ENCODE assay signal across 8 cellular contexts in the genomic region with DNA sequence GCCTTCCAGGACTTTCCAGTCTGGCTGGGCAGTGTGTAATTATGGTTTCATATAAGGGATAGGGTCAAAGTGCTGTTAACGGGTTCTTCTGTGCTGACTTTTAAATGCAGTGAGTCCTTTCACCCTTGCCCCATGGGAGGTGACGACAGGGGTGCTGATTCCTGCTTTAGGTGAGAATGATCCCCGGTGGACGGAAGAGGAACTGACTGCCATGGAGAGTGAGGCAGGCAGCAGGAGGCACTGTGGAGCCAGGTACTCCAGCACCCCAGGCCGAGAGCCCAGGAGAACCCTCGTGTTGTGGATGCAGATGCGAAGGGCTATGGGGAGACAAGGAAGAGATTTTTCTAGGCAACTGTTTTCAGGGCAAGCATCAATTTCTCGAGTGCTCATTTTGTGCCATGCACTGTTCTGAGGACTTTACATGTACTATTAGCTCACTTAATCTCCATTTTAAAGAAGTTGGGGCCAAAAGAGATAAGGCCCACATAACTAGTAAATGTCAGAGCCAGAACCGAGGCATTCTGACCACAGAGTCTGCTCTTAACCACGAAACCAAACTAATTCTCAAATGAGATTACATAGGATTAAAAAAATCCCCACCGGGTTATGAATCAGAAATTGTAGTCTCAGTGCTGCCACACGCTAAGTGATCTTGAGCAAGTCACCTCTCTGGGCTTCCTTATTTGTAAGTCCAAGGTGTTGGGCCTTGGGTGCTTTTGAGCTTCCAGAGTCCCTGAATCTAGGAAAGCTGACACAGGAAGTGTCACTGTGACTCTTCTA. TPM values are rescaled to one million over a fixed set of nuclear protein-coding genes. Genes with fewer than 3 reads are reported as not detected.
DNase-seq lines count a peak whose midpoint lies in the region; ATAC-seq and TF ChIP-seq lines count a peak whose summit lies in the region.

No MANE protein-coding gene starts in this region.

- H3K27ac ChIP-seq in CD4-positive, CD25-positive, alpha-beta regulatory T cell (ENCODE audit: insufficient read depth, low read length, poor library complexity, severe bottlenecking), result peak overlapping the region; percentile 42
- peak overlapping the region; percentile 69 for H3K27ac ChIP-seq in KMS-11
- H3K27ac ChIP-seq in liver (ENCODE audit: low read depth in 1 of 2, low read length in 2 of 2), result no peak overlapping the region
- peak overlapping the region in 2 of 5 donors; percentile 44 to 66 for H3K27ac ChIP-seq in stomach

- peak; percentile 73 for TF ChIP-seq CTCF in KMS-11 (conservative IDR thresholded peaks at IDR 0.05; ENCODE audit: low read depth, low read length)
- TF ChIP-seq CTCF in liver (IDR thresholded peaks at IDR 0.05; ENCODE audit: low read depth, low read length, missing input control), result peak; percentile 18
- no peak for TF ChIP-seq CTCF in stomach (IDR thresholded peaks at IDR 0.05)

- H3K27ac Mint-ChIP-seq in CD4-positive, CD25-positive, alpha-beta regulatory T cell, result peak overlapping the region in 2 of 3 donors; percentile 55 to 67

- no peaks in the 10 kb centered on the region for H3K79me2 ChIP-seq in KMS-11 (ENCODE audit: insufficient read depth, low read depth)

- peaks cover 11 to 34% (median 18%) of the 10 kb centered on the region in 4 donors for H3K4me1 Mint-ChIP-seq in CD4-positive, CD25-positive, alpha-beta regulatory T cell

- no peaks in the 10 kb centered on the region for H3K27me3 ChIP-seq in CD4-positive, CD25-positive, alpha-beta regulatory T cell (ENCODE audit: control insufficient read depth, insufficient read depth, low read length)
- H3K27me3 ChIP-seq in KMS-11 (ENCODE audit: insufficient read depth, low read depth), result no peaks in the 10 kb centered on the region
- no peaks in the 10 kb centered on the region for H3K27me3 ChIP-seq in liver (ENCODE audit: control insufficient read depth in 4 of 4, insufficient read depth in 4 of 4, low read length in 3 of 4)
- no peaks in the 10 kb centered on the region for H3K27me3 ChIP-seq in stomach

- TF ChIP-seq POLR2A in stomach (IDR thresholded peaks at IDR 0.05), result no peak

- peak overlapping the region; percentile 93 for H3K4me2 ChIP-seq in KMS-11

- H3K9me3 ChIP-seq in CD4-positive, CD25-positive, alpha-beta regulatory T cell (ENCODE audit: control insufficient read depth in 2 of 2, low read length in 2 of 2), result no peaks in the 10 kb centered on the region
- H3K9me3 ChIP-seq in liver (ENCODE audit: control insufficient read depth in 4 of 4, low read length in 3 of 4) (no peaks in the 10 kb centered on the region), stomach (no peaks in the 10 kb centered on the region)

- no peaks in the 10 kb centered on the region for H3K27me3 Mint-ChIP-seq in CD4-positive, CD25-positive, alpha-beta regulatory T cell

- no peak for ATAC-seq in CD4-positive, CD25-positive, alpha-beta regulatory T cell (ENCODE audit: low read depth in 2 of 2)
- ATAC-seq in GM21619 (IDR thresholded peaks at IDR 0.05; ENCODE audit: unreplicated experiment), result no peak

- H3K9ac ChIP-seq in KMS-11 (peak overlapping the region; percentile 13; the same call in 1 of the 2 replicates), liver (ENCODE audit: low read depth in 1 of 2, low read length in 2 of 2) (no peak overlapping the region)

- peak overlapping the region in 1 of 4 donors; percentile 5 for H3K4me3 Mint-ChIP-seq in CD4-positive, CD25-positive, alpha-beta regulatory T cell

- peaks cover 18% of the 10 kb centered on the region for H3K4me1 ChIP-seq in CD4-positive, CD25-positive, alpha-beta regulatory T cell (ENCODE audit: control insufficient read depth, insufficient read depth, low read length, poor library complexity, severe bottlenecking)
- H3K4me1 ChIP-seq in KMS-11 (ENCODE audit: low read depth, poor library complexity, severe bottlenecking) (peaks cover 70% of the 10 kb centered on the region), liver (ENCODE audit: control insufficient read depth in 4 of 4, insufficient read depth in 4 of 4, low read length in 3 of 4) (peaks cover 6 to 43% (median 40%) of the 10 kb centered on the region in 4 donors), stomach (peaks cover 4 to 55% (median 24%) of the 10 kb centered on the region in 4 donors)

- no peak overlapping the region for H3K4me3 ChIP-seq in CD4-positive, CD25-positive, alpha-beta regulatory T cell (ENCODE audit: low read depth, low read length)
- no peak overlapping the region for H3K4me3 ChIP-seq in KMS-11 (IDR thresholded peaks at IDR 0.05; ENCODE audit: insufficient read depth, low read depth, low read length)
- no peak overlapping the region for H3K4me3 ChIP-seq in liver (ENCODE audit: low read depth in 1 of 3, low read length in 3 of 3)
- H3K4me3 ChIP-seq in stomach, result no peak overlapping the region

- DNase-seq in CD4-positive, CD25-positive, alpha-beta regulatory T cell, result peak; percentile 20 to 59 (median 30)
- peak; percentile 24 for DNase-seq in activated naive CD4-positive, alpha-beta T cell treated with Interleukin-2 at 50 U/mL for 16 hours
- no peak for DNase-seq in HT-29 (ENCODE audit: low spot score)
- DNase-seq in NCI-H2107 (lab: John Stamatoyannopoulos, UW), result no peak
- no peak for DNase-seq in stomach

- no peak for TF ChIP-seq EP300 in stomach (IDR thresholded peaks at IDR 0.05)

- intact Hi-C loops in stomach (cut with DNase I; ENCODE audit: low total_unique reads), result loop anchor here (5.0 kb wide), 1 partner anchor 183 kb away; no protein-coding TSS in a partner anchor

- no peaks in the 10 kb centered on the region for H4K20me1 ChIP-seq in KMS-11 (ENCODE audit: insufficient read depth)

- H3K36me3 Mint-ChIP-seq in CD4-positive, CD25-positive, alpha-beta regulatory T cell, result peaks cover 3% of the 10 kb centered on the region

- 90% methylated on average over 12 of the region's 12 CpGs for WGBS in liver
- WGBS in stomach, 5 donors, result 73 to 81% (median 77%) methylated on average over 12 of the region's 12 CpGs

- H2AFZ ChIP-seq in KMS-11 (ENCODE audit: low read depth), result no peak overlapping the region

- no peaks in the 10 kb centered on the region for H3K36me3 ChIP-seq in CD4-positive, CD25-positive, alpha-beta regulatory T cell (ENCODE audit: control insufficient read depth, insufficient read depth, low read length)
- H3K36me3 ChIP-seq in KMS-11 (ENCODE audit: insufficient read depth) (no peaks in the 10 kb centered on the region), liver (ENCODE audit: control insufficient read depth in 4 of 4, insufficient read depth in 3 of 4, low read depth in 1 of 4, low read length in 3 of 4) (no peaks in the 10 kb centered on the region), stomach (peaks cover 0 to 17% (median 9%) of the 10 kb centered on the region in 4 donors)

- H3K9me3 Mint-ChIP-seq in CD4-positive, CD25-positive, alpha-beta regulatory T cell, result no peaks in the 10 kb centered on the region

- peak in 1 of 2 donors; percentile 9 for TF ChIP-seq RAD21 in liver (IDR thresholded peaks at IDR 0.05)

TF ChIP-seq in liver, 16 proteins besides CTCF, POLR2A, EP300 and RAD21 (continues in another document):
- TF ChIP-seq GABPA (IDR thresholded peaks at IDR 0.05 in 1 of 2, conservative IDR thresholded peaks at IDR 0.05 in 1 of 2) (no peak), YY1 (IDR thresholded peaks at IDR 0.05) (no peak), FOXA2 (IDR thresholded peaks at IDR 0.05) (no peak), ZBTB33 (IDR thresholded peaks at IDR 0.05) (no peak), EGR1 (IDR thresholded peaks at IDR 0.05; ENCODE audit: low read depth in 2 of 2) (no peak), RXRA (IDR thresholded peaks at IDR 0.05) (no peak), TAF1 (conservative IDR thresholded peaks at IDR 0.05) (no peak), SP1 (IDR thresholded peaks at IDR 0.05) (no peak)
- TF ChIP-seq, protein P1, sequence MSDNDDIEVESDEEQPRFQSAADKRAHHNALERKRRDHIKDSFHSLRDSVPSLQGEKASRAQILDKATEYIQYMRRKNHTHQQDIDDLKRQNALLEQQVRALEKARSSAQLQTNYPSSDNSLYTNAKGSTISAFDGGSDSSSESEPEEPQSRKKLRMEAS (IDR thresholded peaks at IDR 0.05), result no peak

RNA-seq across cellular contexts. Expression of gene STPG1, which starts 28.2 kb away (rescaled TPM):
- 3.4 TPM for total RNA-seq in CD4-positive, CD25-positive, alpha-beta regulatory T cell
- polyA plus RNA-seq in CD4-positive, CD25-positive, alpha-beta regulatory T cell, result 1 to 10 TPM; 1.1 to 5.3 (median 2.7) TPM
- total RNA-seq in liver, result 1 to 10 TPM in 1 of 2 donors, under 1 TPM in 1; 0.92 to 2.9 TPM
- polyA plus RNA-seq in liver, result 1 to 10 TPM in 1 of 2 donors, under 1 TPM in 1; 0.93 to 1.2 TPM
- 5.3 and 5.4 TPM in 2 replicates for total RNA-seq in HT-29 (2014; rRNA removed; shearing (Covaris generic))
- total RNA-seq in stomach, result 10 to 100 TPM in 1 of 5 donors, 1 to 10 TPM in 2, under 1 TPM in 1, not detected in 1; 0.45 to 51.0 (median 6.6) TPM
- 1 to 10 TPM; 3.2 to 5.2 (median 3.7) TPM for polyA plus RNA-seq in stomach

RNA-seq across cellular contexts. Expression of gene NIPAL3, which starts 30.3 kb away (rescaled TPM):
- 57.0 TPM for total RNA-seq in CD4-positive, CD25-positive, alpha-beta regulatory T cell
- polyA plus RNA-seq in CD4-positive, CD25-positive, alpha-beta regulatory T cell, result 10 to 100 TPM; 62.1 to 70.2 (median 65.2) TPM
- total RNA-seq in liver (10 to 100 TPM in 1 of 2 donors, 1 to 10 TPM in 1; 7.5 to 12.0 TPM), stomach (100 to 1,000 TPM in 1 of 5 donors, 10 to 100 TPM in 3, 1 to 10 TPM in 1; 3.5 to 122 (median 33.0) TPM)
- polyA plus RNA-seq in liver (1 to 10 TPM; 3.0 to 4.5 TPM), stomach (1 to 10 TPM; 3.2 to 7.5 (median 7.1) TPM)
- total RNA-seq in HT-29 (2014; rRNA removed; shearing (Covaris generic)), result 25.2 and 29.4 TPM in 2 replicates

Comparison
In these comparisons a context has a peak if more than half of its experiments do, and no peak if none do; other contexts are left out.
1. DNase-seq: peak in CD4-positive, CD25-positive, alpha-beta regulatory T cell (3 of 3) and activated naive CD4-positive, alpha-beta T cell treated with Interleukin-2 at 50 U/mL for 16 hours (single experiment); none in HT-29 (single experiment), NCI-H2107 (single experiment) and stomach (single experiment).
2. H3K27ac ChIP-seq: peak in CD4-positive, CD25-positive, alpha-beta regulatory T cell (single experiment) and KMS-11 (single experiment); none in liver (0 of 2).
3. CTCF ChIP-seq: peak in KMS-11 (single experiment) and liver (single experiment); none in stomach (0 of 7).